Comparison of ENCODE assay signal across 38 cellular contexts in the genomic region with DNA sequence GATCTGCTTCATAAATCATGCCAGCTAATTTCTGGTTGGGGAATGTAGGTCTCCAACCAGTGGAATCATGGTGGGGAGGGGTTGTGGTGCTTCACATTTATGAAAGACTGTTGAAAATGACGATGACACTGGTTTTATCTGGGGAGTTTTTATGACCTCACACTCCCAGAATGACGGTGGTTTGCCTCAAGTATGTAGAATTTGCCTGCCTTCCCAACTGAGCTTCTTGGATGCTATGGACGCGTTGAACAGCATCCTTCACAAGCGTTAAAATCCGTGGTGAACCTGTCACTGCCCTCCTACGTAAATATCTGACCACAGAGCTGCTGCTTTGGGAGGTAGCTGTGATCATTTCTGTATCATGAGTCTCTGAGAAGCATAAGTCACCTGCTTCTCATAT. TPM values are rescaled to one million over a fixed set of nuclear protein-coding genes. Genes with fewer than 3 reads are reported as not detected.
A peak's percentile ranks its signal among the peaks of the same experiment; 100 is the strongest.
DNase-seq lines count a peak whose midpoint lies in the region; ATAC-seq and TF ChIP-seq lines count a peak whose summit lies in the region.
"Had no signal": no experiment of that assay in that cellular context is flagged by ENCODE, and none has a peak within 500 bp of the region (broad histone marks: within the 10 kb centered on the region; RNA-seq: fewer than 3 reads in every experiment).

No MANE protein-coding gene starts in this region.

- H2BK5ac ChIP-seq in neuronal stem cell (ENCODE audit: low read length), result no peak overlapping the region

- H2BK12ac ChIP-seq in neuronal stem cell (ENCODE audit: low read length), result no peak overlapping the region

- peak; percentile 54 for DNase-seq in AG10803 (ENCODE audit: low read depth)
- peak; percentile 37 for DNase-seq in NCI-H226
- DNase-seq in fibroblast of lung (ENCODE audit: low read depth in 2 of 2), result peak; percentile 35 to 93
- no peak for DNase-seq in neuronal stem cell (ENCODE audit: low spot score)
- no peak for DNase-seq in stimulated activated CD4-positive, alpha-beta T cell treated with anti-CD3 and anti-CD28 coated beads, Interleukin-2, amount 100 ng/mL, for 24 hours
- DNase-seq in sciatic nerve (ENCODE audit: low spot score), result no peak
- DNase-seq in anterior cingulate cortex (lab: John Stamatoyannopoulos, UW), result no peak
- DNase-seq: activated CD4-positive, alpha-beta T cell treated with anti-CD3 and anti-CD28 coated beads, Interleukin-2, amount 10 ng/mL, durations not matched to agents 24 days and 14 days; activated effector memory CD4-positive, alpha-beta T cell treated with Interleukin-2 at 50 U/mL for 16 hours; activated T-cell treated with anti-CD3 and anti-CD28 coated beads, Interleukin-2, amount 50 U/mL, for 1 hour; aorta; C1 segment of cervical spinal cord; central memory CD4-positive, alpha-beta T cell; COR-L47; DMS53; effector memory CD8-positive, alpha-beta T cell; GF-D8; heart left ventricle; natural killer cell; NCI-H1436 treated with DMSO at 0.1 percent for 48 hours; NCI-H2081 treated with DMSO at 0.1 percent for 48 hours; NCI-H446; NCI-H748 treated with DMSO at 0.1 percent for 48 hours; Peyer's patch; spleen; stimulated activated CD4-positive, alpha-beta T cell treated with anti-CD3 and anti-CD28 coated beads, Interleukin-2, amount 100 ng/mL, for 48 hours; T1000; thyroid gland had no signal

- H2AFZ ChIP-seq in fibroblast of lung (ENCODE audit: low read length) (no peak overlapping the region), neuronal stem cell (ENCODE audit: low read length) (no peak overlapping the region)

- H4K8ac ChIP-seq in neuronal stem cell (ENCODE audit: low read depth, low read length), result no peak overlapping the region

- H3K4me1 ChIP-seq in fibroblast of lung (ENCODE audit: control insufficient read depth, extremely low read depth, insufficient read depth, low read length) (no peaks in the 10 kb centered on the region), neuronal stem cell (ENCODE audit: control insufficient read depth in 2 of 2, insufficient read depth in 1 of 2, low read depth in 1 of 2, low read length in 2 of 2) (peaks cover 0 to 6% of the 10 kb centered on the region in 2 donors)
- H3K4me1 ChIP-seq: HAP-1 had no signal

- H2AK5ac ChIP-seq in neuronal stem cell (ENCODE audit: low read depth, low read length), result no peak overlapping the region

- H3K36me3 ChIP-seq in fibroblast of lung (ENCODE audit: control insufficient read depth, insufficient read depth, low read length), result no peaks in the 10 kb centered on the region
- no peaks in the 10 kb centered on the region for H3K36me3 ChIP-seq in neuronal stem cell (replicated peaks in 1 of 2; ENCODE audit: control insufficient read depth in 2 of 2, insufficient read depth in 2 of 2, low read length in 2 of 2)
- H3K36me3 ChIP-seq: HAP-1, heart left ventricle, Peyer's patch, right atrium auricular region, SJSA1, spleen, thyroid gland, vagina had no signal

- H3K9me3 ChIP-seq in fibroblast of lung (ENCODE audit: control insufficient read depth, insufficient read depth, low read depth, low read length), result no peaks in the 10 kb centered on the region
- no peaks in the 10 kb centered on the region for H3K9me3 ChIP-seq in neuronal stem cell (replicated peaks in 1 of 2; ENCODE audit: control insufficient read depth in 2 of 2, insufficient read depth in 1 of 2, low read depth in 1 of 2, low read length in 2 of 2)
- H3K9me3 ChIP-seq: HAP-1, heart left ventricle, Peyer's patch, right atrium auricular region, SJSA1, spleen, thyroid gland, vagina had no signal

- H3K14ac ChIP-seq in neuronal stem cell (ENCODE audit: low read length), result no peak overlapping the region

- no peaks in the 10 kb centered on the region for H4K20me1 ChIP-seq in fibroblast of lung (ENCODE audit: control insufficient read depth, extremely low read depth, insufficient read depth, low read length)

- ATAC-seq in sciatic nerve (no peak), HG02678 (IDR thresholded peaks at IDR 0.05; ENCODE audit: unreplicated experiment) (no peak)
- ATAC-seq: activated naive CD4-positive, alpha-beta T cell treated with anti-CD3 and anti-CD28 coated beads, Interleukin-2, amount 50 U/mL, for 72 hours; effector memory CD8-positive, alpha-beta T cell; heart left ventricle; natural killer cell had no signal

- intact Hi-C loops in sciatic nerve (cut with DNase I), result no loop called here

- H3K4me2 ChIP-seq in fibroblast of lung (ENCODE audit: extremely low read depth, insufficient read depth, low read length) (no peak overlapping the region), neuronal stem cell (ENCODE audit: insufficient read depth, low read length, poor library complexity, severe bottlenecking) (no peak overlapping the region)

- H3K23ac ChIP-seq in neuronal stem cell (ENCODE audit: low read depth, low read length, poor library complexity), result no peak overlapping the region

- H3K9ac ChIP-seq in fibroblast of lung (ENCODE audit: insufficient read depth, low read length) (no peak overlapping the region), neuronal stem cell (ENCODE audit: low read depth, low read length, poor library complexity) (peak overlapping the region; percentile 36)

- no peak overlapping the region for H4K91ac ChIP-seq in neuronal stem cell (ENCODE audit: low read depth, low read length, poor library complexity)

- no peaks in the 10 kb centered on the region for H3K79me1 ChIP-seq in neuronal stem cell (ENCODE audit: low read depth, low read length)

- TF ChIP-seq CTCF in AG10803 (conservative IDR thresholded peaks at IDR 0.05; ENCODE audit: low read length) (no peak), fibroblast of lung (conservative IDR thresholded peaks at IDR 0.05 in 1 of 2, IDR thresholded peaks at IDR 0.05 in 1 of 2; ENCODE audit: low read depth in 1 of 2, low read length in 2 of 2) (no peak)

- H3K4ac ChIP-seq in neuronal stem cell (ENCODE audit: low read length), result no peak overlapping the region

- WGBS in neuronal stem cell (ENCODE audit: extremely low coverage in 2 of 2, insufficient read length in 2 of 2, insufficient replicate concordance in 1 of 2), 2 donors, result no CpG with 5 or more reads among the region's 7 CpGs

- H3K27me3 ChIP-seq in fibroblast of lung (ENCODE audit: control insufficient read depth, insufficient read depth, low read length), result no peaks in the 10 kb centered on the region
- peaks cover 5 to 36% (median 10%) of the 10 kb centered on the region in 3 experiments for H3K27me3 ChIP-seq in neuronal stem cell (ENCODE audit: control insufficient read depth in 3 of 3, insufficient read depth in 3 of 3, low read depth in 1 of 3, low read length in 3 of 3)
- H3K27me3 ChIP-seq: Peyer's patch, right atrium auricular region, thyroid gland, vagina had no signal

- no peak overlapping the region for H2BK15ac ChIP-seq in neuronal stem cell (ENCODE audit: low read length)

- H3K27ac ChIP-seq in fibroblast of lung (ENCODE audit: insufficient read depth, low read length) (no peak overlapping the region), neuronal stem cell (replicated peaks; ENCODE audit: low read length) (no peak overlapping the region)
- H3K27ac ChIP-seq: heart left ventricle, HL-60, Peyer's patch, right atrium auricular region, SJSA1, spleen, thyroid gland, vagina had no signal

- H3K4me3 ChIP-seq in AG10803 (ENCODE audit: low read length) (no peak overlapping the region), fibroblast of lung (replicated peaks in 1 of 4; ENCODE audit: control extremely low read depth in 1 of 4, insufficient read depth in 1 of 4, low read depth in 3 of 4, low read length in 4 of 4) (no peak overlapping the region), neuronal stem cell (ENCODE audit: low read length in 2 of 2) (no peak overlapping the region)
- H3K4me3 ChIP-seq: HAP-1, heart left ventricle, Peyer's patch, right atrium auricular region, SJSA1, spleen, thyroid gland, vagina had no signal

- H3K79me2 ChIP-seq in fibroblast of lung (ENCODE audit: control insufficient read depth, insufficient read depth, low read length), result no peaks in the 10 kb centered on the region

- no peak overlapping the region for H3K18ac ChIP-seq in neuronal stem cell (ENCODE audit: low read length)

- no peak overlapping the region for H2BK120ac ChIP-seq in neuronal stem cell (ENCODE audit: low read depth, low read length)

RNA-seq across cellular contexts. Expression of a gene that starts 3.3 kb away (rescaled TPM):
- total RNA-seq in fibroblast of lung, result 0.51 and 0.66 TPM in 2 replicates
- 0.05 and 0.34 TPM in 2 replicates for polyA plus RNA-seq in fibroblast of lung
- 0.08 and 0.37 TPM in 2 replicates for polyA plus RNA-seq in fibroblast of lung (2012)
- 0.08 TPM in 1 of 2 replicates, not detected in the other for polyA minus RNA-seq in fibroblast of lung (ENCODE audit: low replicate concordance)
- polyA plus RNA-seq in neuronal stem cell (2013, experiment 1 of 2), result 0.04 TPM
- polyA plus RNA-seq in neuronal stem cell (2013, experiment 2 of 2), result 0.03 TPM
- not detected for total RNA-seq in sciatic nerve
- total RNA-seq: activated CD4-positive, alpha-beta T cell treated with anti-CD3 and anti-CD28 coated beads, Interleukin-2, amount 10 ng/mL, durations not matched to agents 24 days and 14 days; activated CD8-positive, alpha-beta memory T cell treated with anti-CD3 and anti-CD28 coated beads for 36 hours; activated naive CD4-positive, alpha-beta T cell treated with anti-CD3 and anti-CD28 coated beads, Interleukin-2, amount 50 U/mL, for 72 hours; aorta; liver; natural killer cell; SJSA1 had no signal
- polyA plus RNA-seq: aorta, keratinocyte had no signal

Comparison
In these comparisons a context has a peak if more than half of its experiments do, and no peak if none do; other contexts are left out.
1. DNase-seq: peak in AG10803 (single experiment), NCI-H226 (single experiment) and fibroblast of lung (2 of 2); none in neuronal stem cell (single experiment), stimulated activated CD4-positive, alpha-beta T cell treated with anti-CD3 and anti-CD28 coated beads, Interleukin-2, amount 100 ng/mL, for 24 hours (0 of 2), sciatic nerve (single experiment) and anterior cingulate cortex (0 of 58).